In the genomic region with DNA sequence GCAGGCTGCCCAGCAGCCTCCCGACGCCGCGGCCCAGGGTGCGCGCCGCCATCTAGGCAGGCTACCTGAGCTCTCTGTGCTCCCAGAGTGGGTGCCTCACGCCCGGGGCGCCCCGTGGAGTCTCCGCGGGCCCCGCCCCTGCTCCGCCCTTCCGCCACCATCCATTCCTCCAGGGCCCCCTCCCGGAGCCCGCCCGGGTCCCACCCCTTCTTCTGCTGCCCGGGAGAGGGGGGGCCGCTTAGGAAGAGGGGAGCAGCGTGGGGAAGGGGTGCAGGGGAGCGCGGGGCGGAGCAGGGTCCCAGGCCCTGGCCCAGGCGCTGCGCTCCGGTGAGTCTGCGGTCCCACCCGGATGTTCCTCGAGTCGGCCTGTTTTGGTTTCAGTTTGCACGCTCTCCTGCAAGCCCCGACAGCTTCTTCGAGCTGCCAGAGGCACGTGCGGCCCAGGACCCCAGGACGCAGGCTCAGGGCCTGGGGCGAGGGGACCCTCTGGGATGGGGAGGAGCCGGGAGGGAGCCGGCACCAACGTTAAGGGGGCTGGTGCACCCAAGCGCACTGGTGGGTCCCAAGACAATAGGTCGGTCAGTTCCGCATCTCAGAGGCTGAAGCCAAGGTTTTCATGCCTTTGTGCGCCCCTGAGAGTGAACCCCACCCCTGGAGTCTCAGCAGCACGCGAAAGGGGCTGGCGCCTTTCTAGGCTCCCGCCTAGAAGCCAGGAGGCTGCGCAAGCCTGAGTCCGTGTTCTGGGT, we compare ENCODE assay signal across 8 cellular contexts. TPM values are rescaled to one million over a fixed set of nuclear protein-coding genes. Genes with fewer than 3 reads are reported as not detected.
DNase-seq lines count a peak whose midpoint lies in the region; ATAC-seq and TF ChIP-seq lines count a peak whose summit lies in the region.

A gene (minus strand): TSS at position 89 of the 746 bp plus-strand sequence. CDS start 37 bp downstream, at position 52.

- intact Hi-C loops in activated B cell treated with CpG ODN at 0.5 μM for 24 hours (cut with micrococcal nuclease) = loop anchor here (1.0 to 5.0 kb wide), 8 partner anchors 66 to 1696 kb away; a partner anchor contains a TSS
- intact Hi-C loops in right lobe of liver (cut with DNase I) = no loop called here

- DNase-seq in DMS53 (lab: John Stamatoyannopoulos, UW) = peak; percentile 81
- peak; percentile 73 for DNase-seq in activated B cell treated with CpG ODN at 0.5 μM for 24 hours
- peak in 46 of 61 donors; percentile 25 to 76 (median 50) for DNase-seq in caudate nucleus (lab: John Stamatoyannopoulos, UW)
- peak; percentile 64 to 69 (median 68) for DNase-seq in right lobe of liver
- peak; percentile 48 to 54 for DNase-seq in stimulated activated CD4-positive, alpha-beta T cell treated with anti-CD3 and anti-CD28 coated beads, Interleukin-4, amount 100 ng/mL, for 48 hours (ENCODE audit: low read depth in 2 of 2)
- DNase-seq in T1000 (lab: John Stamatoyannopoulos, UW) = no peak

- no peaks in the 10 kb centered on the region for H3K36me3 ChIP-seq in HUES6 (ENCODE audit: control insufficient read depth, insufficient read depth, low read length)
- H3K36me3 ChIP-seq in right lobe of liver = no peaks in the 10 kb centered on the region

- ATAC-seq in GM21360 (IDR thresholded peaks at IDR 0.05; ENCODE audit: unreplicated experiment) (peak; percentile 61), activated B cell treated with CpG ODN at 0.5 μM for 24 hours (ENCODE audit: low read depth) (peak; percentile 72), right lobe of liver (peak; percentile 26 to 62 (median 41))

- H3K36me3 Mint-ChIP-seq in activated B cell treated with CpG ODN at 0.5 μM for 24 hours (ENCODE audit: low read depth) = peaks cover 10% of the 10 kb centered on the region

- H3K27ac Mint-ChIP-seq in activated B cell treated with CpG ODN at 0.5 μM for 24 hours = peak within 1 kb of the TSS; percentile 93

- 0% methylated on average over 4 of the region's 52 CpGs for WGBS in right lobe of liver (ENCODE audit: insufficient coverage, low coverage, low lambda C conversion rate, missing lambda C conversion rate)

- POLR2A ChIA-PET in activated B cell treated with CpG ODN at 0.5 μM for 24 hours (lab: Charles Lee) = interaction anchor here (0.5 to 4.8 kb wide), 16 partner anchors 9 to 1708 kb away, joined by 3 to 54 read pairs (median 3); a partner anchor contains a TSS

- H3K9ac ChIP-seq in HUES6 (ENCODE audit: low read length) = no peak within 1 kb of the TSS

- no peaks in the 10 kb centered on the region for H3K27me3 Mint-ChIP-seq in activated B cell treated with CpG ODN at 0.5 μM for 24 hours

- H3K4me1 ChIP-seq in HUES6 (ENCODE audit: control insufficient read depth, insufficient read depth, low read length) (peaks cover 6% of the 10 kb centered on the region), right lobe of liver (peaks cover 0 to 50% (median 13%) of the 10 kb centered on the region in 4 donors)

- H3K4me3 Mint-ChIP-seq in activated B cell treated with CpG ODN at 0.5 μM for 24 hours = peak within 1 kb of the TSS; percentile 89

- no peak for TF ChIP-seq CTCF in activated B cell treated with CpG ODN at 0.5 μM for 24 hours (IDR thresholded peaks at IDR 0.05)
- TF ChIP-seq CTCF in right lobe of liver (IDR thresholded peaks at IDR 0.05) = no peak

- CTCF ChIA-PET in activated B cell treated with CpG ODN at 0.5 μM for 24 hours (lab: Charles Lee) = interaction anchor here (0.6 to 1.3 kb wide), 3 partner anchors 13 to 341 kb away, joined by 3 to 4 read pairs (median 3); no protein-coding TSS in a partner anchor

- peaks cover 61% of the 10 kb centered on the region for H3K4me1 Mint-ChIP-seq in activated B cell treated with CpG ODN at 0.5 μM for 24 hours

- H3K9me3 Mint-ChIP-seq in activated B cell treated with CpG ODN at 0.5 μM for 24 hours = no peaks in the 10 kb centered on the region

- TF ChIP-seq POLR2A in right lobe of liver (IDR thresholded peaks at IDR 0.05) = no peak

- peaks cover 99% of the 10 kb centered on the region for H3K27me3 ChIP-seq in HUES6 (ENCODE audit: control insufficient read depth, insufficient read depth, low read length)
- no peaks in the 10 kb centered on the region for H3K27me3 ChIP-seq in right lobe of liver

- H3K9me3 ChIP-seq in HUES6 (ENCODE audit: control insufficient read depth, insufficient read depth, low read depth, low read length) (no peaks in the 10 kb centered on the region), right lobe of liver (no peaks in the 10 kb centered on the region)

- H3K27ac ChIP-seq in HUES6 (ENCODE audit: low read depth, low read length) = no peak within 1 kb of the TSS
- peak within 1 kb of the TSS; percentile 92 for H3K27ac ChIP-seq in caudate nucleus (ENCODE audit: low read depth, low read length)
- H3K27ac ChIP-seq in right lobe of liver = peak within 1 kb of the TSS; percentile 68 to 84 (median 81)

- H3K4me3 ChIP-seq in HUES6 (ENCODE audit: low read depth, low read length) (peak within 1 kb of the TSS; percentile 67), right lobe of liver (peak within 1 kb of the TSS; percentile 62 to 68 (median 66))

RNA-seq across cellular contexts. Expression of the gene that starts here (rescaled TPM):
- total RNA-seq in activated B cell treated with CpG ODN at 0.5 μM for 24 hours (30.5 and 34.4 TPM in 2 replicates), right lobe of liver (1 to 10 TPM; 3.5 to 9.1 (median 6.3) TPM)
